ENCODE assay signal across 1 cellular context in the genomic region with DNA sequence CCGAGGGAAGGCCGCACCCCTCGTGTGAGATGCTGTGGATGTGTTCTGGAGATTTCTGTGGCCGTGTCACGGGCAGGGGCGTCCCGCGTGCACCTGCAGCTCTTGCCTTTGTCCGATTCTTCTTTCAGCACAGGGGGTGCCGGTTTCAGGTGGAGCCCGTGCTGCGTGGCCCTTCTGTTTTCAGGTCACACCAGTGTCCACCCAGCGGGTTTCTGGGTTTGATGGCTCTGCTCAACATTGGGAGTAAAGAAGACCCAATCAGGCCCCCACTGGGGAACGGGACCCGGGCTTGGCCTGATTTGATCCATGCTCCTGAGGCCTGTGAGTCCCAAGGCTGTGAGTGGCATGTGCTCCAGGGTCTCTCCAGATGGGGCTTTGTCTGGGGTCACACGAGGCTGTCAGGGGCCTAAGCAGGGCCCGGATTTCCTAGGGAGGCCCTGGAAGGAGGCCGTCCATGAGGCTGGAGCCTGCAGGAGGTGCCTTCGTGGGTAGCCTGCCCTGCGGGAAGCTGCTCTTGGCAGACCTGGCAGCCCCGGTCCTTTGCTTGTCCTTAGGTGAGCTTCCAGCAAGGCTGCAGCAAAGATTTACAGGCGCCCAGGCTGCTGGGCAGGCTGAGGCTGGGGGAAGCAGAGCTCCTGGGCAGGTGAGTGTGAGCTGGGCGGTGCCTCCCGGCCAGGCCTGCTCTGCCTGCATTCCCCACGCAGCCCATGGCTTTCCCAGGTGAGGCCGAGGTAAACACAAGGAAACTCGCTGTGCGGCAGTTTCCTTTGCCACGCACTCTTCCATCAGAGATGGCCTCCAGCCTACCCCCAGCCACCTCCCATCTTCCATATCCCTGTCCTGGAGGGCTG.
TF ChIP-seq lines count a peak whose summit lies in the region.

No MANE protein-coding gene starts in this region.

TF ChIP-seq in IMR-90, 13 proteins besides CTCF, POLR2A, EP300 and RAD21:
- TF ChIP-seq, protein P1, sequence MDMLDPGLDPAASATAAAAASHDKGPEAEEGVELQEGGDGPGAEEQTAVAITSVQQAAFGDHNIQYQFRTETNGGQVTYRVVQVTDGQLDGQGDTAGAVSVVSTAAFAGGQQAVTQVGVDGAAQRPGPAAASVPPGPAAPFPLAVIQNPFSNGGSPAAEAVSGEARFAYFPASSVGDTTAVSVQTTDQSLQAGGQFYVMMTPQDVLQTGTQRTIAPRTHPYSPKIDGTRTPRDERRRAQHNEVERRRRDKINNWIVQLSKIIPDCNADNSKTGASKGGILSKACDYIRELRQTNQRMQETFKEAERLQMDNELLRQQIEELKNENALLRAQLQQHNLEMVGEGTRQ (IDR thresholded peaks at IDR 0.05; ENCODE audit: low read depth, low read length), result no peak
- TF ChIP-seq RCOR1 (IDR thresholded peaks at IDR 0.05; ENCODE audit: insufficient replicate concordance, low read length), result no peak
- TF ChIP-seq RFX5 (IDR thresholded peaks at IDR 0.05; ENCODE audit: low read depth, low read length), result no peak
- TF ChIP-seq CEBPB (IDR thresholded peaks at IDR 0.05; ENCODE audit: low read depth, low read length), result no peak
- TF ChIP-seq BHLHE40 (IDR thresholded peaks at IDR 0.05; ENCODE audit: low read depth, low read length), result no peak
- no peak for TF ChIP-seq SMC3 (IDR thresholded peaks at IDR 0.05; ENCODE audit: low read depth, low read length)
- TF ChIP-seq MXI1 (IDR thresholded peaks at IDR 0.05; ENCODE audit: borderline replicate concordance, low read depth, low read length), result no peak
- TF ChIP-seq NFE2L2 (IDR thresholded peaks at IDR 0.05; ENCODE audit: low read depth, low read length), result no peak
- no peak for TF ChIP-seq MAZ (IDR thresholded peaks at IDR 0.05; ENCODE audit: borderline replicate concordance, low read depth, low read length)
- TF ChIP-seq, protein P2, sequence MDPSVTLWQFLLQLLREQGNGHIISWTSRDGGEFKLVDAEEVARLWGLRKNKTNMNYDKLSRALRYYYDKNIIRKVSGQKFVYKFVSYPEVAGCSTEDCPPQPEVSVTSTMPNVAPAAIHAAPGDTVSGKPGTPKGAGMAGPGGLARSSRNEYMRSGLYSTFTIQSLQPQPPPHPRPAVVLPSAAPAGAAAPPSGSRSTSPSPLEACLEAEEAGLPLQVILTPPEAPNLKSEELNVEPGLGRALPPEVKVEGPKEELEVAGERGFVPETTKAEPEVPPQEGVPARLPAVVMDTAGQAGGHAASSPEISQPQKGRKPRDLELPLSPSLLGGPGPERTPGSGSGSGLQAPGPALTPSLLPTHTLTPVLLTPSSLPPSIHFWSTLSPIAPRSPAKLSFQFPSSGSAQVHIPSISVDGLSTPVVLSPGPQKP (IDR thresholded peaks at IDR 0.05; ENCODE audit: borderline replicate concordance, low read depth, low read length), result no peak
- TF ChIP-seq FOS (IDR thresholded peaks at IDR 0.05; ENCODE audit: low read depth, low read length), result no peak
- TF ChIP-seq CHD1 (IDR thresholded peaks at IDR 0.05; ENCODE audit: low read depth, low read length), result no peak
- no peak for TF ChIP-seq MAFK (IDR thresholded peaks at IDR 0.05; ENCODE audit: low read depth, low read length)
